8 cellular contexts compared by ENCODE assay signal in genomic region chr2:224400886-224401632, GRCh38. TPM values are rescaled to one million over a fixed set of nuclear protein-coding genes. Genes with fewer than 3 reads are reported as not detected.
DNase-seq lines count a peak whose midpoint lies in the region; ATAC-seq and TF ChIP-seq lines count a peak whose summit lies in the region.

No MANE protein-coding gene starts in this region.

- H3K4me3 Mint-ChIP-seq in activated naive CD4-positive, alpha-beta T cell treated with anti-CD3 and anti-CD28 coated beads, Interleukin-2, amount 50 U/mL, for 24 hours = peak overlapping the region; percentile 74
- H3K4me3 Mint-ChIP-seq in natural killer cell treated with Interleukin-12 subunit alpha and Interleukin-12 subunit beta and Interleukin-15 and Interleukin-18, amount 100 ng/mL, for 72 hours = peak overlapping the region; percentile 68

- peak in 1 of 2 donors; percentile 2 for ATAC-seq in natural killer cell treated with Interleukin-12 subunit alpha and Interleukin-12 subunit beta and Interleukin-15 and Interleukin-18, amount 100 ng/mL, for 72 hours

- no peaks in the 10 kb centered on the region for H3K9me3 ChIP-seq in uterus

- peak overlapping the region; percentile 35 to 57 for H3K27ac ChIP-seq in uterus

- no peaks in the 10 kb centered on the region for H3K4me1 ChIP-seq in uterus

- peaks cover 11% of the 10 kb centered on the region for H3K4me1 Mint-ChIP-seq in activated naive CD4-positive, alpha-beta T cell treated with anti-CD3 and anti-CD28 coated beads, Interleukin-2, amount 50 U/mL, for 24 hours
- peaks cover 0 to 18% of the 10 kb centered on the region in 2 donors for H3K4me1 Mint-ChIP-seq in natural killer cell treated with Interleukin-12 subunit alpha and Interleukin-12 subunit beta and Interleukin-15 and Interleukin-18, amount 100 ng/mL, for 72 hours (ENCODE audit: low read depth in 2 of 2)

- no peaks in the 10 kb centered on the region for H3K9me3 Mint-ChIP-seq in activated naive CD4-positive, alpha-beta T cell treated with anti-CD3 and anti-CD28 coated beads, Interleukin-2, amount 50 U/mL, for 24 hours
- H3K9me3 Mint-ChIP-seq in natural killer cell treated with Interleukin-12 subunit alpha and Interleukin-12 subunit beta and Interleukin-15 and Interleukin-18, amount 100 ng/mL, for 72 hours = no peaks in the 10 kb centered on the region

- H3K4me3 ChIP-seq in uterus = peak overlapping the region in 1 of 2 donors; percentile 20

- no peak for TF ChIP-seq CTCF in uterus (IDR thresholded peaks at IDR 0.05)

- H3K27ac Mint-ChIP-seq in activated naive CD4-positive, alpha-beta T cell treated with anti-CD3 and anti-CD28 coated beads, Interleukin-2, amount 50 U/mL, for 24 hours = no peak overlapping the region
- peak overlapping the region; percentile 50 to 88 for H3K27ac Mint-ChIP-seq in natural killer cell treated with Interleukin-12 subunit alpha and Interleukin-12 subunit beta and Interleukin-15 and Interleukin-18, amount 100 ng/mL, for 72 hours

- no peak for TF ChIP-seq POLR2A in erythroblast (IDR thresholded peaks at IDR 0.05; ENCODE audit: low read length)
- no peak for TF ChIP-seq POLR2A in uterus (IDR thresholded peaks at IDR 0.05)

- H3K27me3 Mint-ChIP-seq in activated naive CD4-positive, alpha-beta T cell treated with anti-CD3 and anti-CD28 coated beads, Interleukin-2, amount 50 U/mL, for 24 hours = peaks cover 2% of the 10 kb centered on the region
- no peaks in the 10 kb centered on the region for H3K27me3 Mint-ChIP-seq in natural killer cell treated with Interleukin-12 subunit alpha and Interleukin-12 subunit beta and Interleukin-15 and Interleukin-18, amount 100 ng/mL, for 72 hours

- H3K36me3 ChIP-seq in uterus = no peaks in the 10 kb centered on the region

- no peaks in the 10 kb centered on the region for H3K27me3 ChIP-seq in uterus

- H3K36me3 Mint-ChIP-seq in activated naive CD4-positive, alpha-beta T cell treated with anti-CD3 and anti-CD28 coated beads, Interleukin-2, amount 50 U/mL, for 24 hours = no peaks in the 10 kb centered on the region
- H3K36me3 Mint-ChIP-seq in natural killer cell treated with Interleukin-12 subunit alpha and Interleukin-12 subunit beta and Interleukin-15 and Interleukin-18, amount 100 ng/mL, for 72 hours = no peaks in the 10 kb centered on the region

- intact Hi-C loops in uterus (cut with DNase I; ENCODE audit: low total_unique reads) = no loop called here

- no peak for DNase-seq in activated naive CD4-positive, alpha-beta T cell treated with anti-CD3 and anti-CD28 coated beads, Interleukin-2, amount 50 U/mL, for 16 hours
- peak; percentile 52 to 69 for DNase-seq in erythroblast (lab: John Stamatoyannopoulos, UW)
- DNase-seq in natural killer cell treated with Interleukin-12 subunit alpha and Interleukin-12 subunit beta and Interleukin-15 and Interleukin-18, amount 100 ng/mL, for 72 hours (ENCODE audit: low spot score) = no peak
- no peak for DNase-seq in uterus
- DNase-seq in medulla oblongata (ENCODE audit: extremely low spot score) = no peak
- no peak for DNase-seq in mucosa of gallbladder (ENCODE audit: low spot score)
- no peak for DNase-seq in NCI-H1417 treated with DMSO at 0.1 percent for 48 hours (lab: John Stamatoyannopoulos, UW)

RNA-seq across cellular contexts. Expression of gene FAM124B, which starts 0.8 kb away (rescaled TPM):
- total RNA-seq in natural killer cell treated with Interleukin-12 subunit alpha and Interleukin-12 subunit beta and Interleukin-15 and Interleukin-18, amount 100 ng/mL, for 72 hours = under 1 TPM; 0.45 to 0.78 TPM
- total RNA-seq in uterus (1 to 10 TPM; 4.6 to 7.9 (median 6.5) TPM), mucosa of gallbladder (1.2 TPM)

Comparison
In these comparisons a context has a peak if more than half of its experiments do, and no peak if none do; other contexts are left out.
1. DNase-seq: peak in erythroblast (2 of 2); none in activated naive CD4-positive, alpha-beta T cell treated with anti-CD3 and anti-CD28 coated beads, Interleukin-2, amount 50 U/mL, for 16 hours (single experiment), natural killer cell treated with Interleukin-12 subunit alpha and Interleukin-12 subunit beta and Interleukin-15 and Interleukin-18, amount 100 ng/mL, for 72 hours (single experiment), uterus (0 of 2), medulla oblongata (single experiment), mucosa of gallbladder (single experiment) and NCI-H1417 treated with DMSO at 0.1 percent for 48 hours (single experiment).